In genomic region chr2:168490916-168491605, GRCh38 we compare ENCODE assay signal across 8 cellular contexts. TPM values are rescaled to one million over a fixed set of nuclear protein-coding genes. Genes with fewer than 3 reads are reported as not detected.
DNase-seq lines count a peak whose midpoint lies in the region; ATAC-seq and TF ChIP-seq lines count a peak whose summit lies in the region.

No MANE protein-coding gene starts in this region.

- no peaks in the 10 kb centered on the region for H3K9me3 ChIP-seq in lower lobe of right lung

- intact Hi-C loops in lower lobe of right lung (cut with DNase I) = no loop called here

- peak overlapping the region in 1 of 5 experiments; percentile 9 for H3K4me3 Mint-ChIP-seq in brain
- H3K4me3 Mint-ChIP-seq in naive thymus-derived CD8-positive, alpha-beta T cell = peak overlapping the region; percentile 60 to 82 (median 77)

- H3K4me1 Mint-ChIP-seq in brain = peaks cover 21% of the 10 kb centered on the region
- H3K4me1 Mint-ChIP-seq in naive thymus-derived CD8-positive, alpha-beta T cell = peaks cover 22 to 70% (median 65%) of the 10 kb centered on the region in 4 donors

- H3K27ac ChIP-seq in KMS-11 = peak overlapping the region; percentile 98
- H3K27ac ChIP-seq in lower lobe of right lung = no peak overlapping the region

- peaks cover 83% of the 10 kb centered on the region for H3K36me3 Mint-ChIP-seq in brain
- H3K36me3 Mint-ChIP-seq in naive thymus-derived CD8-positive, alpha-beta T cell = peaks cover 0 to 18% (median 9%) of the 10 kb centered on the region in 3 donors

- peaks cover 19% of the 10 kb centered on the region; the same call in 1 of the 2 replicates for H3K79me2 ChIP-seq in KMS-11 (ENCODE audit: insufficient read depth, low read depth)

- H3K4me3 ChIP-seq in KMS-11 (IDR thresholded peaks at IDR 0.05; ENCODE audit: insufficient read depth, low read depth, low read length) (peak overlapping the region; percentile 74), lower lobe of right lung (no peak overlapping the region)

- POLR2A ChIA-PET in naive thymus-derived CD8-positive, alpha-beta T cell (lab: Charles Lee) = interaction anchor here (0.6 to 2.0 kb wide), 6 partner anchors 16 to 36 kb away, joined by 3 to 9 read pairs (median 3); partner anchors contain the start of gene CERS6

- H3K36me3 ChIP-seq in KMS-11 (ENCODE audit: insufficient read depth) (no peaks in the 10 kb centered on the region), lower lobe of right lung (no peaks in the 10 kb centered on the region)

- peaks cover 3 to 56% (median 40%) of the 10 kb centered on the region in 5 experiments for H3K9me3 Mint-ChIP-seq in brain
- H3K9me3 Mint-ChIP-seq in naive thymus-derived CD8-positive, alpha-beta T cell = peaks cover 0 to 5% (median 2%) of the 10 kb centered on the region in 9 donors

- H2AFZ ChIP-seq in KMS-11 (ENCODE audit: low read depth) = peak overlapping the region; percentile 50; the same call in 1 of the 2 replicates

- DNase-seq in DMS53 treated with DMSO at 0.1 percent for 48 hours (lab: John Stamatoyannopoulos, UW; ENCODE audit: unreplicated experiment) = peak; percentile 26
- no peak for DNase-seq in naive thymus-derived CD8-positive, alpha-beta T cell
- no peak for DNase-seq in DMS 273 treated with DMSO at 0.1 percent for 48 hours (lab: John Stamatoyannopoulos, UW)
- no peak for DNase-seq in NCI-H187 treated with DMSO at 0.1 percent for 48 hours (lab: John Stamatoyannopoulos, UW)
- no peak for DNase-seq in lower lobe of right lung

- H3K4me2 ChIP-seq in KMS-11 = peak overlapping the region; percentile 88

- ATAC-seq in naive thymus-derived CD8-positive, alpha-beta T cell = peak in 1 of 2 donors; percentile 36
- ATAC-seq in lower lobe of right lung (no peak), HG02973 (IDR thresholded peaks at IDR 0.05; ENCODE audit: unreplicated experiment) (no peak)

- TF ChIP-seq CTCF in KMS-11 (conservative IDR thresholded peaks at IDR 0.05; ENCODE audit: low read depth, low read length) (no peak), brain (conservative IDR thresholded peaks at IDR 0.05) (no peak), lower lobe of right lung (IDR thresholded peaks at IDR 0.05) (no peak)

- peak overlapping the region; percentile 89 for H3K9ac ChIP-seq in KMS-11

- H3K27me3 Mint-ChIP-seq in brain = no peaks in the 10 kb centered on the region
- no peaks in the 10 kb centered on the region for H3K27me3 Mint-ChIP-seq in naive thymus-derived CD8-positive, alpha-beta T cell

- H3K27ac Mint-ChIP-seq in brain = peak overlapping the region in 3 of 5 experiments; percentile 58 to 87 (median 67)
- peak overlapping the region; percentile 74 to 91 (median 86) for H3K27ac Mint-ChIP-seq in naive thymus-derived CD8-positive, alpha-beta T cell

- H3K27me3 ChIP-seq in KMS-11 (ENCODE audit: insufficient read depth, low read depth) (no peaks in the 10 kb centered on the region), lower lobe of right lung (ENCODE audit: low read depth) (no peaks in the 10 kb centered on the region)

- H3K4me1 ChIP-seq in KMS-11 (ENCODE audit: low read depth, poor library complexity, severe bottlenecking) (peaks cover 63% of the 10 kb centered on the region), lower lobe of right lung (peaks cover 7% of the 10 kb centered on the region)

- no peaks in the 10 kb centered on the region for H4K20me1 ChIP-seq in KMS-11 (ENCODE audit: insufficient read depth)

RNA-seq across cellular contexts. Expression of gene CERS6, which starts 35.0 kb away (rescaled TPM):
- polyA plus RNA-seq in brain (ENCODE audit: insufficient read depth, low read depth, low replicate concordance) = 23.6 TPM
- total RNA-seq in naive thymus-derived CD8-positive, alpha-beta T cell = 10 to 100 TPM; 28.9 to 29.3 TPM
- polyA plus RNA-seq in naive thymus-derived CD8-positive, alpha-beta T cell = 10 to 100 TPM in 2 of 3 donors, 1 to 10 TPM in 1; 9.5 to 17.4 (median 10.8) TPM
- 21.8 TPM for total RNA-seq in lower lobe of right lung
